Comparison of ENCODE assay signal across 17 cellular contexts in the genomic region with DNA sequence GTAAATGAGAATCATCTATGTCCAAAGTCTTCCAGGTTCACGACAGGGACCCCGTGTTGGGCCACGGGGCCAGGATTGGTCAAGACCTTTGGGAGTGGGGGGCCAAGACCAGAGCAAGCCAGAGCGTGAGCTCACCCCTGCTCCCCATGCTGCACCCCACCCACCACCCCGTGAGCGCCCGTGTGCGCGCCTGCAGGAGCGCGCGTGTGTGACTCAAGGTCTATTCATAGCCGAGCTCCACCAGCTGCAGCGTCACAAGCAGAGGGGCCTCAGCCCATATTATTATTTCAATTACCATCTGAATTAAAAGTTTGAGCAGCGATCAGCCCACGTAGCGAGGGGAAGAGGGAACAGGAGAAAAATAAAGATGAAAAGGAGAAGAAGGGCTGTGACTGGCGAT. TPM values are rescaled to one million over a fixed set of nuclear protein-coding genes. Genes with fewer than 3 reads are reported as not detected.
"Had no signal": no experiment of that assay in that cellular context is flagged by ENCODE, and none has a peak within 500 bp of the region (broad histone marks: within the 10 kb centered on the region; RNA-seq: fewer than 3 reads in every experiment).

No MANE protein-coding gene starts in this region.

- ATAC-seq: activated CD4-positive, CD25-positive, alpha-beta regulatory T cell treated with anti-CD3 and anti-CD28 coated beads, Interleukin-2, amount 50 U/mL, for 24 hours; lower lobe of right lung; psoas muscle; stimulated activated naive CD8-positive, alpha-beta T cell treated with anti-CD3 and anti-CD28 coated beads, Interleukin-15, amount 100 ng/mL, for 72 hours had no signal

- H3K4me3 Mint-ChIP-seq: stimulated activated naive CD8-positive, alpha-beta T cell treated with anti-CD3 and anti-CD28 coated beads, Interleukin-15, amount 100 ng/mL, for 72 hours; T-helper 1 cell treated with Interleukin-12 subunit alpha and Interleukin-12 subunit beta and Interleukin-4 antibody, amounts not matched to agents 30 μg/mL and 1 μg/mL, for 36 hours had no signal

- H3K9me3 ChIP-seq: adrenal gland, esophagus squamous epithelium, lower lobe of right lung, psoas muscle, SK-N-SH had no signal

- H3K4me2 ChIP-seq: SK-N-SH had no signal

- H3K27ac Mint-ChIP-seq: stimulated activated naive CD8-positive, alpha-beta T cell treated with anti-CD3 and anti-CD28 coated beads, Interleukin-15, amount 100 ng/mL, for 72 hours; T-helper 1 cell treated with Interleukin-12 subunit alpha and Interleukin-12 subunit beta and Interleukin-4 antibody, amounts not matched to agents 30 μg/mL and 1 μg/mL, for 36 hours had no signal

- H3K4me3 ChIP-seq: adrenal gland, esophagus squamous epithelium, lower lobe of right lung, psoas muscle had no signal

- H3K9ac ChIP-seq: SK-N-SH had no signal

- DNase-seq: activated CD4-positive, alpha-beta T cell treated with anti-CD3 and anti-CD28 coated beads, Interleukin-2, amount 50 U/mL, for 4 hours; activated naive CD4-positive, alpha-beta T cell treated with anti-CD3 and anti-CD28 coated beads, Interleukin-2, amount 50 U/mL, for 16 hours; activated T-cell treated with anti-CD3 and anti-CD28 coated beads, Interleukin-2, amount 50 U/mL, for 1 hour; adrenal gland; brain microvascular endothelial cell; esophagus squamous epithelium; foreskin fibroblast; lower lobe of right lung; naive B cell; psoas muscle; SK-N-SH; stimulated activated CD4-positive, alpha-beta T cell treated with anti-CD3 and anti-CD28 coated beads, Interleukin-4, amount 100 ng/mL, for 4 hours; stimulated activated naive CD8-positive, alpha-beta T cell treated with anti-CD3 and anti-CD28 coated beads, Interleukin-15, amount 100 ng/mL, for 72 hours had no signal

- H3K4me1 ChIP-seq: lower lobe of right lung, psoas muscle had no signal

- H3K27ac ChIP-seq: adrenal gland, brain microvascular endothelial cell, esophagus squamous epithelium, lower lobe of right lung, psoas muscle had no signal

- H3K36me3 ChIP-seq: adrenal gland, brain microvascular endothelial cell, esophagus squamous epithelium, lower lobe of right lung had no signal

- H3K9me3 Mint-ChIP-seq: stimulated activated naive CD8-positive, alpha-beta T cell treated with anti-CD3 and anti-CD28 coated beads, Interleukin-15, amount 100 ng/mL, for 72 hours; T-helper 1 cell treated with Interleukin-12 subunit alpha and Interleukin-12 subunit beta and Interleukin-4 antibody, amounts not matched to agents 30 μg/mL and 1 μg/mL, for 36 hours had no signal

RNA-seq across cellular contexts. Expression of a gene that starts 5.2 kb away (rescaled TPM):
- total RNA-seq: esophagus squamous epithelium, kidney epithelial cell, lower lobe of right lung, psoas muscle, urinary bladder had no signal
- polyA plus RNA-seq: SK-N-SH, urinary bladder had no signal
